ENCODE assay signal across 31 cellular contexts in the genomic region with DNA sequence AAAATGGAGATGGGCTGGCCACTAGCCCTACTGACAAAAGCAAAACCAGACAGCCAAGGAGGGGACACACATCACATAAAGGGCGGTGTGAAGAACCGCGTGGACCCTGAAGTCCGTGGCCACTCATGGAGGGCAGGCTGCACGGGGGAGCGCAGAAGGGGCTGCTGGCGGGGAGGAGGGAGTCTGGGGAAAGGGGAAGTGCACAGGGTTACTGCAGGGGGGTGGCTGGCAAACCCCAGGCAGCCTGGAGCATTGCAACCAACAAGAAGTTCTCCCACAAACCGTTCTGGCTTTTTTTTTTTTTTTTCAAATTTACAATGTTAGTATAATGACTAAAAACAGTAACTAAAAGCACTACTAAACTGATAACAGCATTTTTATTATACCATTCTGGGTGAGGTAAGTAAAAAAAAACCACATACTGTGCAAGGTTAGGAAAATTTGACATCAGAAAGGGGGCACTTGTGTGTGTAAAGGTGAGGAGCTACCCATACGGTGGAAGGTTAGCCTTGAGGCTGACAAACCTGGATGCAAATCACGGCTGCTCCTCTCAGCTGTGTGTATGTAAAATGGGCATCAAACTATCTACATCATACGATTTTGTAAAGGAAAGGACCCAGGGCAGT.
DNase-seq lines count a peak whose midpoint lies in the region; ATAC-seq, FAIRE-seq and TF ChIP-seq lines count a peak whose summit lies in the region.
"Had no signal": no experiment of that assay in that cellular context is flagged by ENCODE, and none has a peak within 500 bp of the region (broad histone marks: within the 10 kb centered on the region; RNA-seq: fewer than 3 reads in every experiment).

No MANE protein-coding gene starts in this region.

- no peak overlapping the region for H3K4ac ChIP-seq in mesenchymal stem cell (ENCODE audit: low read depth in 1 of 2, low read length in 2 of 2)

- H3K79me1 ChIP-seq in mesenchymal stem cell (replicated peaks; ENCODE audit: low read length, poor library complexity, severe bottlenecking), result peaks cover 22% of the 10 kb centered on the region

- no peak overlapping the region for H2BK12ac ChIP-seq in mesenchymal stem cell (ENCODE audit: low read length in 2 of 2)

- peaks cover 2% of the 10 kb centered on the region for H3K9me3 Mint-ChIP-seq in astrocyte (ENCODE audit: unreplicated experiment)
- H3K9me3 Mint-ChIP-seq: H9, natural killer cell had no signal

- H3K9ac ChIP-seq in astrocyte (ENCODE audit: low read length), result no peak overlapping the region
- no peak overlapping the region for H3K9ac ChIP-seq in mesenchymal stem cell (ENCODE audit: low read length)
- H3K9ac ChIP-seq: BLaER1 treated with 17β-estradiol and CSF1 and Interleukin-3, amounts not matched to agents 10 nM and 100 nM; parathyroid adenoma had no signal

- peaks cover 14% of the 10 kb centered on the region for H3K4me1 Mint-ChIP-seq in astrocyte (ENCODE audit: low read depth, unreplicated experiment)

- H3K36me3 ChIP-seq in astrocyte (ENCODE audit: insufficient read depth, low read length), result peaks cover 13% of the 10 kb centered on the region
- peaks cover 8 to 19% of the 10 kb centered on the region in 2 experiments for H3K36me3 ChIP-seq in mesenchymal stem cell (ENCODE audit: control insufficient read depth in 1 of 2, insufficient read depth in 2 of 2, low read depth in 1 of 2, low read length in 2 of 2)
- H3K36me3 ChIP-seq: BLaER1 treated with 17β-estradiol and CSF1 and Interleukin-3, amounts not matched to agents 10 nM and 100 nM; heart right ventricle; right atrium auricular region; tibial nerve had no signal

- H2BK15ac ChIP-seq in mesenchymal stem cell (ENCODE audit: low read depth, poor library complexity, severe bottlenecking), result no peak overlapping the region

- H3K4me2 ChIP-seq in astrocyte (ENCODE audit: low read length), result peak overlapping the region; percentile 18
- no peak overlapping the region for H3K4me2 ChIP-seq in mesenchymal stem cell (ENCODE audit: low read length, poor library complexity, severe bottlenecking)
- H3K4me2 ChIP-seq: BLaER1 treated with 17β-estradiol and CSF1 and Interleukin-3, amounts not matched to agents 10 nM and 100 nM had no signal

- FAIRE-seq in astrocyte (lab: Jason Lieb, UNC), result no peak
- FAIRE-seq: GM12878 had no signal

- no peak overlapping the region for H3K14ac ChIP-seq in mesenchymal stem cell (ENCODE audit: low read length in 2 of 2)

- DNase-seq in Daoy (ENCODE audit: low read depth) (peak; percentile 4), Kasumi-1 (lab: John Stamatoyannopoulos, UW) (peak; percentile 62 to 73), astrocyte (ENCODE audit: low read depth) (no peak), mesenchymal stem cell (no peak), NCI-H1092 (lab: John Stamatoyannopoulos, UW) (no peak)
- no peak for DNase-seq in activated CD4-positive, CD25-positive, alpha-beta regulatory T cell (lab: John Stamatoyannopoulos, UW)
- DNase-seq in effector CD8-positive, alpha-beta T cell (lab: John Stamatoyannopoulos, UW), result no peak
- DNase-seq: COR-L47; DND-41; effector memory CD4-positive, alpha-beta T cell; erythroblast; foreskin fibroblast; H9; heart right ventricle; natural killer cell; NCI-H1105 treated with DMSO at 0.1 percent for 48 hours; NCI-H2029 treated with DMSO at 0.1 percent for 48 hours; NCI-H345; OCI-M1; stimulated activated CD4-positive, alpha-beta T cell treated with anti-CD3 and anti-CD28 coated beads, Interleukin-2, amount 100 ng/mL, for 48 hours; stimulated activated naive CD4-positive, alpha-beta T cell; T-helper 9 cell had no signal

- H2AK5ac ChIP-seq in mesenchymal stem cell (ENCODE audit: low read length, severe bottlenecking), result no peak overlapping the region

- peak overlapping the region; percentile 72 for H4K8ac ChIP-seq in mesenchymal stem cell (ENCODE audit: low read length)

- H3K9me3 ChIP-seq in astrocyte (ENCODE audit: insufficient read depth, low read depth, low read length) (no peaks in the 10 kb centered on the region), mesenchymal stem cell (ENCODE audit: control insufficient read depth, low read length) (no peaks in the 10 kb centered on the region)
- H3K9me3 ChIP-seq: BLaER1 treated with 17β-estradiol and CSF1 and Interleukin-3, amounts not matched to agents 10 nM and 100 nM; heart right ventricle; right atrium auricular region; tibial nerve had no signal

- no peak overlapping the region for H3K4me3 Mint-ChIP-seq in astrocyte (ENCODE audit: unreplicated experiment)
- H3K4me3 Mint-ChIP-seq: activated naive CD8-positive, alpha-beta T cell; H9; natural killer cell had no signal

- H3K23ac ChIP-seq in mesenchymal stem cell (ENCODE audit: low read length in 2 of 2), result no peak overlapping the region

- no peak for TF ChIP-seq CTCF in astrocyte (IDR thresholded peaks at IDR 0.05; ENCODE audit: insufficient read depth, low read depth, low read length)

- no peak for ATAC-seq in GM21367 (IDR thresholded peaks at IDR 0.05; ENCODE audit: unreplicated experiment)
- ATAC-seq: GM12878, heart right ventricle, left lobe of liver, Right ventricle myocardium inferior had no signal

- peaks cover 51% of the 10 kb centered on the region for H4K20me1 ChIP-seq in astrocyte (ENCODE audit: insufficient read depth, low read length)
- H4K20me1 ChIP-seq: BLaER1 treated with 17β-estradiol and CSF1 and Interleukin-3, amounts not matched to agents 10 nM and 100 nM had no signal

- peak overlapping the region; percentile 60 for H4K91ac ChIP-seq in mesenchymal stem cell (ENCODE audit: low read length)

- H2BK120ac ChIP-seq in mesenchymal stem cell (ENCODE audit: low read depth, low read length), result no peak overlapping the region

- H3K18ac ChIP-seq in mesenchymal stem cell (ENCODE audit: low read depth in 1 of 2, low read length in 2 of 2), result no peak overlapping the region

- H3K79me2 ChIP-seq in astrocyte (ENCODE audit: insufficient read depth, low read length), result peaks cover 95% of the 10 kb centered on the region
- H3K79me2 ChIP-seq: parathyroid adenoma had no signal

- 94% methylated on average over 10 of the region's 11 CpGs for WGBS in mesenchymal stem cell

- H2AFZ ChIP-seq in astrocyte (ENCODE audit: low read depth, low read length), result no peak overlapping the region
- no peak overlapping the region for H2AFZ ChIP-seq in mesenchymal stem cell (ENCODE audit: low read depth, low read length)
- H2AFZ ChIP-seq: parathyroid adenoma had no signal

- H3K36me3 Mint-ChIP-seq in astrocyte (ENCODE audit: low read depth, unreplicated experiment), result peaks cover 12% of the 10 kb centered on the region
- H3K36me3 Mint-ChIP-seq: natural killer cell had no signal

- H3K27me3 Mint-ChIP-seq in astrocyte (ENCODE audit: low read depth, unreplicated experiment), result no peaks in the 10 kb centered on the region
- H3K27me3 Mint-ChIP-seq: activated naive CD8-positive, alpha-beta T cell had no signal

- no peak overlapping the region for H2BK5ac ChIP-seq in mesenchymal stem cell (ENCODE audit: low read depth, low read length, poor library complexity, severe bottlenecking)

- H3K27ac Mint-ChIP-seq in astrocyte (ENCODE audit: unreplicated experiment), result no peak overlapping the region

- H3K4me3 ChIP-seq in astrocyte (ENCODE audit: insufficient read depth, low read depth, low read length) (no peak overlapping the region), mesenchymal stem cell (ENCODE audit: insufficient read depth in 1 of 2, low read depth in 1 of 2, low read length in 2 of 2) (no peak overlapping the region)
- H3K4me3 ChIP-seq: BLaER1 treated with 17β-estradiol and CSF1 and Interleukin-3, amounts not matched to agents 10 nM and 100 nM; GM12878; heart right ventricle; right atrium auricular region; tibial nerve had no signal

- H3K4me1 ChIP-seq in astrocyte (ENCODE audit: insufficient read depth, low read length) (peaks cover 12% of the 10 kb centered on the region), mesenchymal stem cell (ENCODE audit: control insufficient read depth, insufficient read depth, low read depth, low read length) (peaks cover 21% of the 10 kb centered on the region)

- H3K27me3 ChIP-seq in astrocyte (ENCODE audit: insufficient read depth, low read length), result no peaks in the 10 kb centered on the region
- no peaks in the 10 kb centered on the region for H3K27me3 ChIP-seq in mesenchymal stem cell (ENCODE audit: control insufficient read depth in 1 of 2, insufficient read depth in 1 of 2, low read length in 2 of 2)
- H3K27me3 ChIP-seq: BLaER1 treated with 17β-estradiol and CSF1 and Interleukin-3, amounts not matched to agents 10 nM and 100 nM; heart right ventricle; right atrium auricular region; tibial nerve had no signal

- no peak overlapping the region for H3K27ac ChIP-seq in astrocyte (ENCODE audit: low read depth, low read length)
- H3K27ac ChIP-seq in mesenchymal stem cell (ENCODE audit: low read length, poor library complexity, severe bottlenecking), result no peak overlapping the region
- H3K27ac ChIP-seq: BLaER1 treated with 17β-estradiol and CSF1 and Interleukin-3, amounts not matched to agents 10 nM and 100 nM; heart right ventricle; parathyroid adenoma; right atrium auricular region; tibial nerve had no signal

Comparison
In these comparisons a context has a peak if more than half of its experiments do, and no peak if none do; other contexts are left out.
1. DNase-seq: peak in Daoy (single experiment) and Kasumi-1 (2 of 2); none in astrocyte (single experiment), mesenchymal stem cell (single experiment), NCI-H1092 (single experiment), activated CD4-positive, CD25-positive, alpha-beta regulatory T cell (0 of 4) and effector CD8-positive, alpha-beta T cell (single experiment).